18 cellular contexts compared by ENCODE assay signal in the genomic region with DNA sequence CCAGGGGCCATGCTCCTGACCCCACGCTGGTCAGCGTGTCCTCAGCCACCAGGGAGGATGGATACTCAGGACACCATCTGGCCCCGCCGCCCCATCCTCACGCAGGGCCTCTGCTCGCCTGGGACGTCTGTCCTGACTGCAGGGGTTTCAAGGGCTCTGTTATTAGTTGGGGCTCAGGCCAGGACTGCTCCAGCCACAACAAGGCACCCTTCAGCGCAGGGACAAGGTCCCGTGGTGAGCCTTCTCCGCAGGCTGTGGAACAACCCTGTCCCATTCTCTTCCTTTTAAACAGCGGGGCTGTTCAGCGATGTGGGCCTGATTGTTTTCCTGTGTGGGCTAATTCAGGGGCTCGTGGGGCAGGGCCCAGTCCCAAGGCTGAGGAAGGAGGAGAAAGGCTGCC.
A peak's percentile ranks its signal among the peaks of the same experiment; 100 is the strongest.
DNase-seq lines count a peak whose midpoint lies in the region; ATAC-seq lines count a peak whose summit lies in the region.
"Had no signal": no experiment of that assay in that cellular context is flagged by ENCODE, and none has a peak within 500 bp of the region (broad histone marks: within the 10 kb centered on the region; RNA-seq: fewer than 3 reads in every experiment).

No MANE protein-coding gene starts in this region.

- H3K9me3 ChIP-seq in iPS-18a (ENCODE audit: control insufficient read depth, low read depth, low read length) = no peaks in the 10 kb centered on the region
- H3K9me3 ChIP-seq: HAP-1, uterus had no signal

- CTCF ChIA-PET in activated CD4-positive, alpha-beta memory T cell treated with anti-CD3 and anti-CD28 coated beads, Interleukin-2, amount 10 ng/mL, durations not matched to agents 7 days and 5 days (lab: Charles Lee) = interaction anchor here (3.8 kb wide), 1 partner anchor 113 kb away, joined by 16 read pairs; no protein-coding TSS in a partner anchor
- CTCF ChIA-PET in activated CD4-positive, alpha-beta memory T cell treated with anti-CD3 and anti-CD28 coated beads for 36 hours (lab: Charles Lee) = interaction anchor here (1.3 kb wide), 1 partner anchor 113 kb away, joined by 6 read pairs; no protein-coding TSS in a partner anchor

- no peak for ATAC-seq in stimulated activated effector memory CD8-positive, alpha-beta T cell treated with anti-CD3 and anti-CD28 coated beads, Interleukin-12 subunit alpha, Interleukin-12 subunit beta, amount 100 ng/mL, for 72 hours
- ATAC-seq in left cardiac atrium = no peak
- no peak for ATAC-seq in GM18873 (IDR thresholded peaks at IDR 0.05; ENCODE audit: low FRiP score, unreplicated experiment)

- intact Hi-C loops in activated CD4-positive, alpha-beta memory T cell treated with anti-CD3 and anti-CD28 coated beads for 36 hours (cut with micrococcal nuclease) = no loop called here
- intact Hi-C loops in activated T-helper 1 cell treated with anti-CD3 and anti-CD28 coated beads, Interleukin-12 subunit alpha, Interleukin-12 subunit beta, Interleukin-2, Interleukin-4 antibody, amounts not matched to agents 30 ng/mL and 10 ng/mL and 1 ng/mL, durations not matched to agents 14 hours and 24 hours and 36 hours (cut with micrococcal nuclease) = no loop called here
- intact Hi-C loops in left cardiac atrium (cut with DNase I) = no loop called here

- H3K27ac ChIP-seq in iPS-18a (ENCODE audit: low read length) = peak overlapping the region; percentile 66
- H3K27ac ChIP-seq: uterus had no signal

- no peak overlapping the region for H3K4me3 Mint-ChIP-seq in activated CD4-positive, alpha-beta memory T cell treated with anti-CD3 and anti-CD28 coated beads, Interleukin-2, amount 10 ng/mL, durations not matched to agents 7 days and 5 days
- H3K4me3 Mint-ChIP-seq in activated CD4-positive, alpha-beta memory T cell treated with anti-CD3 and anti-CD28 coated beads for 36 hours = no peak overlapping the region
- H3K4me3 Mint-ChIP-seq in activated T-helper 1 cell treated with anti-CD3 and anti-CD28 coated beads, Interleukin-12 subunit alpha, Interleukin-12 subunit beta, Interleukin-2, Interleukin-4 antibody, amounts not matched to agents 30 ng/mL and 10 ng/mL and 1 ng/mL, durations not matched to agents 14 hours and 24 hours and 36 hours = no peak overlapping the region
- no peak overlapping the region for H3K4me3 Mint-ChIP-seq in stimulated activated effector memory CD8-positive, alpha-beta T cell treated with anti-CD3 and anti-CD28 coated beads, Interleukin-12 subunit alpha, Interleukin-12 subunit beta, amount 100 ng/mL, for 72 hours
- H3K4me3 Mint-ChIP-seq: activated B cell treated with CpG ODN at 0.5 μM for 24 hours had no signal

- H3K36me3 Mint-ChIP-seq in activated CD4-positive, alpha-beta memory T cell treated with anti-CD3 and anti-CD28 coated beads, Interleukin-2, amount 10 ng/mL, durations not matched to agents 7 days and 5 days (ENCODE audit: low read depth) = peaks cover 57% of the 10 kb centered on the region
- H3K36me3 Mint-ChIP-seq in activated CD4-positive, alpha-beta memory T cell treated with anti-CD3 and anti-CD28 coated beads for 36 hours = peaks cover 17% of the 10 kb centered on the region
- peaks cover 31% of the 10 kb centered on the region for H3K36me3 Mint-ChIP-seq in activated T-helper 1 cell treated with anti-CD3 and anti-CD28 coated beads, Interleukin-12 subunit alpha, Interleukin-12 subunit beta, Interleukin-2, Interleukin-4 antibody, amounts not matched to agents 30 ng/mL and 10 ng/mL and 1 ng/mL, durations not matched to agents 14 hours and 24 hours and 36 hours (ENCODE audit: low read depth)
- H3K36me3 Mint-ChIP-seq in stimulated activated effector memory CD8-positive, alpha-beta T cell treated with anti-CD3 and anti-CD28 coated beads, Interleukin-12 subunit alpha, Interleukin-12 subunit beta, amount 100 ng/mL, for 72 hours = peaks cover 82% of the 10 kb centered on the region

- H3K4me3 ChIP-seq in iPS-18a (ENCODE audit: low read length) = no peak overlapping the region
- H3K4me3 ChIP-seq: GM12878, HAP-1, uterus had no signal

- H3K27me3 ChIP-seq in iPS-18a (ENCODE audit: control insufficient read depth, insufficient read depth, low read length) = no peaks in the 10 kb centered on the region
- H3K27me3 ChIP-seq: uterus had no signal

- no peaks in the 10 kb centered on the region for H3K36me3 ChIP-seq in iPS-18a (ENCODE audit: control insufficient read depth, low read depth, low read length)
- H3K36me3 ChIP-seq: HAP-1, uterus had no signal

- H3K27me3 Mint-ChIP-seq in activated CD4-positive, alpha-beta memory T cell treated with anti-CD3 and anti-CD28 coated beads, Interleukin-2, amount 10 ng/mL, durations not matched to agents 7 days and 5 days = no peaks in the 10 kb centered on the region
- no peaks in the 10 kb centered on the region for H3K27me3 Mint-ChIP-seq in activated CD4-positive, alpha-beta memory T cell treated with anti-CD3 and anti-CD28 coated beads for 36 hours
- no peaks in the 10 kb centered on the region for H3K27me3 Mint-ChIP-seq in activated T-helper 1 cell treated with anti-CD3 and anti-CD28 coated beads, Interleukin-12 subunit alpha, Interleukin-12 subunit beta, Interleukin-2, Interleukin-4 antibody, amounts not matched to agents 30 ng/mL and 10 ng/mL and 1 ng/mL, durations not matched to agents 14 hours and 24 hours and 36 hours (ENCODE audit: insufficient read depth)
- H3K27me3 Mint-ChIP-seq: activated B cell treated with CpG ODN at 0.5 μM for 24 hours had no signal

- H3K9me3 Mint-ChIP-seq in activated CD4-positive, alpha-beta memory T cell treated with anti-CD3 and anti-CD28 coated beads, Interleukin-2, amount 10 ng/mL, durations not matched to agents 7 days and 5 days = no peaks in the 10 kb centered on the region
- no peaks in the 10 kb centered on the region for H3K9me3 Mint-ChIP-seq in activated CD4-positive, alpha-beta memory T cell treated with anti-CD3 and anti-CD28 coated beads for 36 hours
- no peaks in the 10 kb centered on the region for H3K9me3 Mint-ChIP-seq in activated T-helper 1 cell treated with anti-CD3 and anti-CD28 coated beads, Interleukin-12 subunit alpha, Interleukin-12 subunit beta, Interleukin-2, Interleukin-4 antibody, amounts not matched to agents 30 ng/mL and 10 ng/mL and 1 ng/mL, durations not matched to agents 14 hours and 24 hours and 36 hours
- no peaks in the 10 kb centered on the region for H3K9me3 Mint-ChIP-seq in stimulated activated effector memory CD8-positive, alpha-beta T cell treated with anti-CD3 and anti-CD28 coated beads, Interleukin-12 subunit alpha, Interleukin-12 subunit beta, amount 100 ng/mL, for 72 hours
- H3K9me3 Mint-ChIP-seq: activated B cell treated with CpG ODN at 0.5 μM for 24 hours had no signal

- H3K9ac ChIP-seq in iPS-18a (ENCODE audit: low read length) = peak overlapping the region; percentile 14

- H3K4me1 Mint-ChIP-seq in activated CD4-positive, alpha-beta memory T cell treated with anti-CD3 and anti-CD28 coated beads, Interleukin-2, amount 10 ng/mL, durations not matched to agents 7 days and 5 days = peaks cover 82% of the 10 kb centered on the region
- H3K4me1 Mint-ChIP-seq in activated CD4-positive, alpha-beta memory T cell treated with anti-CD3 and anti-CD28 coated beads for 36 hours (ENCODE audit: low read depth) = peaks cover 81% of the 10 kb centered on the region
- H3K4me1 Mint-ChIP-seq in activated T-helper 1 cell treated with anti-CD3 and anti-CD28 coated beads, Interleukin-12 subunit alpha, Interleukin-12 subunit beta, Interleukin-2, Interleukin-4 antibody, amounts not matched to agents 30 ng/mL and 10 ng/mL and 1 ng/mL, durations not matched to agents 14 hours and 24 hours and 36 hours (ENCODE audit: low read depth) = peaks cover 78% of the 10 kb centered on the region
- H3K4me1 Mint-ChIP-seq in stimulated activated effector memory CD8-positive, alpha-beta T cell treated with anti-CD3 and anti-CD28 coated beads, Interleukin-12 subunit alpha, Interleukin-12 subunit beta, amount 100 ng/mL, for 72 hours = peaks cover 79% of the 10 kb centered on the region

- POLR2A ChIA-PET in activated CD4-positive, alpha-beta memory T cell treated with anti-CD3 and anti-CD28 coated beads, Interleukin-2, amount 10 ng/mL, durations not matched to agents 7 days and 5 days (lab: Charles Lee) = interaction anchor here (1.1 to 2.4 kb wide), 4 partner anchors 9 to 103 kb away, joined by 3 to 8 read pairs (median 4); no protein-coding TSS in a partner anchor
- POLR2A ChIA-PET in activated CD4-positive, alpha-beta memory T cell treated with anti-CD3 and anti-CD28 coated beads for 36 hours (lab: Charles Lee) = no interaction called here

- no peak for DNase-seq in activated CD4-positive, alpha-beta memory T cell treated with anti-CD3 and anti-CD28 coated beads, Interleukin-2, amount 10 ng/mL, durations not matched to agents 7 days and 5 days
- no peak for DNase-seq in activated CD4-positive, alpha-beta memory T cell treated with anti-CD3 and anti-CD28 coated beads for 36 hours
- DNase-seq in activated T-helper 1 cell treated with anti-CD3 and anti-CD28 coated beads, Interleukin-12 subunit alpha, Interleukin-12 subunit beta, Interleukin-2, Interleukin-4 antibody, amounts not matched to agents 30 ng/mL and 10 ng/mL and 1 ng/mL, durations not matched to agents 14 hours and 24 hours and 36 hours (ENCODE audit: low spot score) = no peak
- no peak for DNase-seq in stimulated activated effector memory CD8-positive, alpha-beta T cell treated with anti-CD3 and anti-CD28 coated beads, Interleukin-12 subunit alpha, Interleukin-12 subunit beta, amount 100 ng/mL, for 72 hours (ENCODE audit: low spot score in 2 of 2)
- no peak for DNase-seq in left cardiac atrium
- DNase-seq in Kasumi-1 (lab: John Stamatoyannopoulos, UW) = no peak
- DNase-seq: activated B cell treated with CpG ODN at 0.5 μM for 24 hours, dermis blood vessel endothelial cell, DMS79, IMR-90, NCI-H1694, NCI-H774, SHP77 treated with DMSO at 0.1 percent for 48 hours, uterus had no signal

- H3K4me1 ChIP-seq in iPS-18a (ENCODE audit: control insufficient read depth, low read depth, low read length) = peaks cover 40% of the 10 kb centered on the region
- H3K4me1 ChIP-seq: uterus had no signal

- H3K27ac Mint-ChIP-seq in activated CD4-positive, alpha-beta memory T cell treated with anti-CD3 and anti-CD28 coated beads, Interleukin-2, amount 10 ng/mL, durations not matched to agents 7 days and 5 days = peak overlapping the region; percentile 26
- no peak overlapping the region for H3K27ac Mint-ChIP-seq in activated CD4-positive, alpha-beta memory T cell treated with anti-CD3 and anti-CD28 coated beads for 36 hours
- H3K27ac Mint-ChIP-seq in activated T-helper 1 cell treated with anti-CD3 and anti-CD28 coated beads, Interleukin-12 subunit alpha, Interleukin-12 subunit beta, Interleukin-2, Interleukin-4 antibody, amounts not matched to agents 30 ng/mL and 10 ng/mL and 1 ng/mL, durations not matched to agents 14 hours and 24 hours and 36 hours = peak overlapping the region; percentile 52
- H3K27ac Mint-ChIP-seq in stimulated activated effector memory CD8-positive, alpha-beta T cell treated with anti-CD3 and anti-CD28 coated beads, Interleukin-12 subunit alpha, Interleukin-12 subunit beta, amount 100 ng/mL, for 72 hours = peak overlapping the region; percentile 85
- H3K27ac Mint-ChIP-seq: activated B cell treated with CpG ODN at 0.5 μM for 24 hours had no signal
